Comparison of ENCODE assay signal across 1 cellular context in genomic region chr10:119406137-119406536, GRCh38.
TF ChIP-seq lines count a peak whose summit lies in the region.

No MANE protein-coding gene starts in this region.

TF ChIP-seq in HepG2, 621 proteins besides CTCF, POLR2A, EP300 and RAD21 (continued from another document):
- TF ChIP-seq, protein P1, sequence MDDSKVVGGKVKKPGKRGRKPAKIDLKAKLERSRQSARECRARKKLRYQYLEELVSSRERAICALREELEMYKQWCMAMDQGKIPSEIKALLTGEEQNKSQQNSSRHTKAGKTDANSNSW (CRISPR knock-in tag; IDR thresholded peaks at IDR 0.05; ENCODE audit: borderline replicate concordance), result no peak
